In the genomic region with DNA sequence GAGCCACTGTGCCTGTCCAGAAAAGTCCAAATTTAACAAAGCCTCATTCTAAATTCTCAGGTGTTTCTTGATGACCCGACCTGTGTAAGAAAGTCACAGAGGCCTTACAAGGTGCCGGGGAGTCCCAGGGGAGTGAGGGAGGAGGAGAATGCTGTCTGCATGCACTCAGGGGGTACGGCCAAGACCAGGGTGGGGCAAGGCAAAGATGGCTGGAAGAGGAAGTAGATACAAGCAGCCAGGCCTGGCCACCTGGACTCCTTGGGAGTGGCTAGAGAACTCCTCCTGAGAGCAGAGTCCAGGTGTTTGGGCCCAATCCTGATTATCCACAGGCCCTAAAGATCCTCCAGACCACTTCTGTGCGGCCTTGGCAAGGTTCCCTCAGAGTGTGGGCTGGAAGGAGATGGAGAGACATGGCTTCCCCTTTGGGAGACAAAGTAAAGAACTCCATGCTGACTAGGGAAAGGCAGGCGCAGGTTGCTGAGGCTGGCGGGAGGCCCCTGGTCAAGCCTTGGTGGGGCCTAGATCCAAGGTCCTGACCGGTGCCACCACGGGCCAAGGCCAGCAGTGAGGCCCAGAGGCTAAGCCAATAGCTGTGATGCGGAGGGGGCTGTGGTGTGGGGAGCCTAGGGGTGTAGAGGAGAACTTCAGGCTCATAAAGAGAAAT, we compare ENCODE assay signal across 23 cellular contexts.
DNase-seq lines count a peak whose midpoint lies in the region; ATAC-seq and TF ChIP-seq lines count a peak whose summit lies in the region.
"Had no signal": no experiment of that assay in that cellular context is flagged by ENCODE, and none has a peak within 500 bp of the region (broad histone marks: within the 10 kb centered on the region; RNA-seq: fewer than 3 reads in every experiment).

No MANE protein-coding gene starts in this region.

- H2AFZ ChIP-seq in ACC112 (ENCODE audit: low read length, unreplicated experiment), result no peak overlapping the region
- H2AFZ ChIP-seq: PC-9 had no signal

- no peaks in the 10 kb centered on the region for H3K36me3 ChIP-seq in ACC112 (ENCODE audit: insufficient read depth, low read length)
- no peaks in the 10 kb centered on the region for H3K36me3 ChIP-seq in adipocyte (ENCODE audit: control insufficient read depth, insufficient read depth, low read length, severe bottlenecking)
- no peaks in the 10 kb centered on the region for H3K36me3 ChIP-seq in lower lobe of right lung

- peak overlapping the region; percentile 26 for H3K27ac Mint-ChIP-seq in stimulated activated effector memory CD8-positive, alpha-beta T cell treated with anti-CD3 and anti-CD28 coated beads, Interleukin-12 subunit alpha, Interleukin-12 subunit beta, amount 100 ng/mL, for 72 hours
- H3K27ac Mint-ChIP-seq: stimulated activated naive B cell treated with anti-CD40 and anti-IgM and Interleukin-4, amounts not matched to agents 10 μg/mL and 1 μg/mL and 100 μg/mL, for 72 hours; T-helper 1 cell treated with Interleukin-12 subunit alpha and Interleukin-12 subunit beta and Interleukin-4 antibody, amounts not matched to agents 30 μg/mL and 1 μg/mL, for 36 hours had no signal

- no peaks in the 10 kb centered on the region for H3K9me3 Mint-ChIP-seq in stimulated activated effector memory CD8-positive, alpha-beta T cell treated with anti-CD3 and anti-CD28 coated beads, Interleukin-12 subunit alpha, Interleukin-12 subunit beta, amount 100 ng/mL, for 72 hours
- H3K9me3 Mint-ChIP-seq: naive thymus-derived CD8-positive, alpha-beta T cell; stimulated activated naive B cell treated with anti-CD40 and anti-IgM and Interleukin-4, amounts not matched to agents 10 μg/mL and 1 μg/mL and 100 μg/mL, for 72 hours; T-helper 1 cell treated with Interleukin-12 subunit alpha and Interleukin-12 subunit beta and Interleukin-4 antibody, amounts not matched to agents 30 μg/mL and 1 μg/mL, for 36 hours had no signal

- no peak for ATAC-seq in lower lobe of right lung
- ATAC-seq in stimulated activated effector memory CD8-positive, alpha-beta T cell treated with anti-CD3 and anti-CD28 coated beads, Interleukin-12 subunit alpha, Interleukin-12 subunit beta, amount 100 ng/mL, for 72 hours, result no peak
- ATAC-seq in HG03565 (IDR thresholded peaks at IDR 0.05; ENCODE audit: unreplicated experiment), result no peak
- ATAC-seq in GM18517 (IDR thresholded peaks at IDR 0.05; ENCODE audit: unreplicated experiment), result no peak
- ATAC-seq: naive thymus-derived CD8-positive, alpha-beta T cell; stimulated activated naive B cell treated with anti-CD40 and anti-IgM and Interleukin-4, amounts not matched to agents 10 μg/mL and 1 μg/mL and 100 μg/mL, for 72 hours had no signal

- H3K4me1 ChIP-seq in ACC112 (ENCODE audit: control insufficient read depth, insufficient read depth, low read length, unreplicated experiment) (peaks cover 46% of the 10 kb centered on the region), adipocyte (ENCODE audit: control insufficient read depth, insufficient read depth, low read length) (peaks cover 64% of the 10 kb centered on the region), lower lobe of right lung (peaks cover 4% of the 10 kb centered on the region)

- H3K4me3 ChIP-seq in ACC112 (ENCODE audit: low read depth, low read length), result no peak overlapping the region
- no peak overlapping the region for H3K4me3 ChIP-seq in adipocyte (ENCODE audit: low read length)
- H3K4me3 ChIP-seq in lower lobe of right lung, result no peak overlapping the region
- H3K4me3 ChIP-seq: GM23248, PC-9, smooth muscle cell had no signal

- H3K9me3 ChIP-seq in adipocyte (ENCODE audit: control insufficient read depth, low read length), result no peaks in the 10 kb centered on the region
- H3K9me3 ChIP-seq in lower lobe of right lung, result no peaks in the 10 kb centered on the region

- H3K9ac ChIP-seq in adipocyte (ENCODE audit: low read length), result peak overlapping the region; percentile 81

- intact Hi-C loops in lower lobe of right lung (cut with DNase I), result no loop called here

- H3K27me3 ChIP-seq in ACC112 (ENCODE audit: insufficient read depth, low read length) (no peaks in the 10 kb centered on the region), adipocyte (replicated peaks; ENCODE audit: control insufficient read depth, insufficient read depth, low read length) (no peaks in the 10 kb centered on the region), lower lobe of right lung (ENCODE audit: low read depth) (no peaks in the 10 kb centered on the region)

- TF ChIP-seq CTCF in lower lobe of right lung (IDR thresholded peaks at IDR 0.05), result no peak

- peaks cover 7% of the 10 kb centered on the region for H3K36me3 Mint-ChIP-seq in stimulated activated effector memory CD8-positive, alpha-beta T cell treated with anti-CD3 and anti-CD28 coated beads, Interleukin-12 subunit alpha, Interleukin-12 subunit beta, amount 100 ng/mL, for 72 hours
- H3K36me3 Mint-ChIP-seq: naive thymus-derived CD8-positive, alpha-beta T cell; stimulated activated naive B cell treated with anti-CD40 and anti-IgM and Interleukin-4, amounts not matched to agents 10 μg/mL and 1 μg/mL and 100 μg/mL, for 72 hours had no signal

- peaks cover 10% of the 10 kb centered on the region for H3K4me1 Mint-ChIP-seq in stimulated activated effector memory CD8-positive, alpha-beta T cell treated with anti-CD3 and anti-CD28 coated beads, Interleukin-12 subunit alpha, Interleukin-12 subunit beta, amount 100 ng/mL, for 72 hours

- H3K27ac ChIP-seq in ACC112 (ENCODE audit: low read depth, low read length) (peak overlapping the region; percentile 99), lower lobe of right lung (peak overlapping the region; percentile 56)
- H3K27ac ChIP-seq: GM23248, PC-9 had no signal

- H3K79me2 ChIP-seq in ACC112 (ENCODE audit: control insufficient read depth, insufficient read depth, low read length, unreplicated experiment), result no peaks in the 10 kb centered on the region

- DNase-seq in adipocyte (ENCODE audit: low read depth), result no peak
- no peak for DNase-seq in lower lobe of right lung
- no peak for DNase-seq in stimulated activated effector memory CD8-positive, alpha-beta T cell treated with anti-CD3 and anti-CD28 coated beads, Interleukin-12 subunit alpha, Interleukin-12 subunit beta, amount 100 ng/mL, for 72 hours (ENCODE audit: low spot score in 2 of 2)
- DNase-seq in NOMO-1 (lab: John Stamatoyannopoulos, UW; ENCODE audit: unreplicated experiment in 2 of 2), result no peak
- no peak for DNase-seq in epidermal melanocyte (ENCODE audit: insufficient read length, low spot score)
- DNase-seq: activated CD4-positive, alpha-beta T cell treated with anti-CD3 and anti-CD28 coated beads for 4 hours; activated naive CD4-positive, alpha-beta T cell treated with anti-CD3 and anti-CD28 coated beads, Interleukin-2, amount 50 U/mL, for 16 hours; Calu3; central memory CD4-positive, alpha-beta T cell; kidney; mesendoderm; naive thymus-derived CD8-positive, alpha-beta T cell; NCI-H1048; NCI-H187 treated with DMSO at 0.1 percent for 48 hours; NCI-H345; PC-9; stimulated activated naive B cell treated with anti-CD40 and anti-IgM and Interleukin-4, amounts not matched to agents 10 μg/mL and 1 μg/mL and 100 μg/mL, for 72 hours had no signal

- H3K4me3 Mint-ChIP-seq in stimulated activated effector memory CD8-positive, alpha-beta T cell treated with anti-CD3 and anti-CD28 coated beads, Interleukin-12 subunit alpha, Interleukin-12 subunit beta, amount 100 ng/mL, for 72 hours, result no peak overlapping the region
- H3K4me3 Mint-ChIP-seq: naive thymus-derived CD8-positive, alpha-beta T cell; stimulated activated naive B cell treated with anti-CD40 and anti-IgM and Interleukin-4, amounts not matched to agents 10 μg/mL and 1 μg/mL and 100 μg/mL, for 72 hours; T-helper 1 cell treated with Interleukin-12 subunit alpha and Interleukin-12 subunit beta and Interleukin-4 antibody, amounts not matched to agents 30 μg/mL and 1 μg/mL, for 36 hours had no signal
